In genomic region chr5:10441083-10441991, GRCh38 we compare ENCODE assay signal across 1 cellular context.
TF ChIP-seq lines count a peak whose summit lies in the region.

Gene ROPN1L, plus strand, starts transcription at chr5:10441879. Its CDS starts 289 bp downstream, at chr5:10442168.

TF ChIP-seq in K562, 482 proteins besides CTCF, POLR2A, EP300 and RAD21 (continued from another document and continues in another):
- TF ChIP-seq ZBTB40 (IDR thresholded peaks at IDR 0.05) = 0 out of 2 replicates have a peak, but pooled peaks have one; percentile 34
- TF ChIP-seq ZBTB40 (CRISPR knock-in tag; IDR thresholded peaks at IDR 0.05) = no peak
- TF ChIP-seq, protein P1, sequence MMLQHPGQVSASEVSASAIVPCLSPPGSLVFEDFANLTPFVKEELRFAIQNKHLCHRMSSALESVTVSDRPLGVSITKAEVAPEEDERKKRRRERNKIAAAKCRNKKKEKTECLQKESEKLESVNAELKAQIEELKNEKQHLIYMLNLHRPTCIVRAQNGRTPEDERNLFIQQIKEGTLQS (IDR thresholded peaks at IDR 0.05) = no peak
- TF ChIP-seq, protein P1 (CRISPR knock-in tag; conservative IDR thresholded peaks at IDR 0.05) = no peak
- TF ChIP-seq NBN (IDR thresholded peaks at IDR 0.05; ENCODE audit: low read depth) = peak; percentile 84
- TF ChIP-seq DEAF1 (CRISPR knock-in tag; IDR thresholded peaks at IDR 0.05) = peak; percentile 29; the same call in 1 of the 2 replicates
- TF ChIP-seq ZBTB26 (CRISPR knock-in tag; IDR thresholded peaks at IDR 0.05) = 0 out of 2 replicates have a peak, but pooled peaks have one; percentile 3
- TF ChIP-seq CEBPB (tag; IDR thresholded peaks at IDR 0.05) = no peak
- no peak for TF ChIP-seq RNF219 (CRISPR knock-in tag; IDR thresholded peaks at IDR 0.05)
- TF ChIP-seq BCL6 (CRISPR knock-in tag; IDR thresholded peaks at IDR 0.05) = peak; percentile 41; the same call in 1 of the 2 replicates
- TF ChIP-seq ZNF75A (CRISPR knock-in tag; IDR thresholded peaks at IDR 0.05) = no peak
- no peak for TF ChIP-seq STAT5B (CRISPR knock-in tag; IDR thresholded peaks at IDR 0.05)
- TF ChIP-seq, protein P2, sequence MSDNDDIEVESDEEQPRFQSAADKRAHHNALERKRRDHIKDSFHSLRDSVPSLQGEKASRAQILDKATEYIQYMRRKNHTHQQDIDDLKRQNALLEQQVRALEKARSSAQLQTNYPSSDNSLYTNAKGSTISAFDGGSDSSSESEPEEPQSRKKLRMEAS (CRISPR knock-in tag; IDR thresholded peaks at IDR 0.05) = peak; percentile 75
- TF ChIP-seq KDM5B (IDR thresholded peaks at IDR 0.05; ENCODE audit: insufficient replicate concordance, low read depth, low read length) = peak; percentile 94
- TF ChIP-seq, protein P3, sequence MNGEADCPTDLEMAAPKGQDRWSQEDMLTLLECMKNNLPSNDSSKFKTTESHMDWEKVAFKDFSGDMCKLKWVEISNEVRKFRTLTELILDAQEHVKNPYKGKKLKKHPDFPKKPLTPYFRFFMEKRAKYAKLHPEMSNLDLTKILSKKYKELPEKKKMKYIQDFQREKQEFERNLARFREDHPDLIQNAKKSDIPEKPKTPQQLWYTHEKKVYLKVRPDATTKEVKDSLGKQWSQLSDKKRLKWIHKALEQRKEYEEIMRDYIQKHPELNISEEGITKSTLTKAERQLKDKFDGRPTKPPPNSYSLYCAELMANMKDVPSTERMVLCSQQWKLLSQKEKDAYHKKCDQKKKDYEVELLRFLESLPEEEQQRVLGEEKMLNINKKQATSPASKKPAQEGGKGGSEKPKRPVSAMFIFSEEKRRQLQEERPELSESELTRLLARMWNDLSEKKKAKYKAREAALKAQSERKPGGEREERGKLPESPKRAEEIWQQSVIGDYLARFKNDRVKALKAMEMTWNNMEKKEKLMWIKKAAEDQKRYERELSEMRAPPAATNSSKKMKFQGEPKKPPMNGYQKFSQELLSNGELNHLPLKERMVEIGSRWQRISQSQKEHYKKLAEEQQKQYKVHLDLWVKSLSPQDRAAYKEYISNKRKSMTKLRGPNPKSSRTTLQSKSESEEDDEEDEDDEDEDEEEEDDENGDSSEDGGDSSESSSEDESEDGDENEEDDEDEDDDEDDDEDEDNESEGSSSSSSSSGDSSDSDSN (IDR thresholded peaks at IDR 0.05; ENCODE audit: borderline replicate concordance in 1 of 2, low read depth in 2 of 2, low read length in 2 of 2) = peak; percentile 37 to 93; a peak in 3 of 4 replicates
- TF ChIP-seq FOXK1 (CRISPR knock-in tag; IDR thresholded peaks at IDR 0.05; ENCODE audit: borderline replicate concordance) = no peak
- TF ChIP-seq, protein P4, sequence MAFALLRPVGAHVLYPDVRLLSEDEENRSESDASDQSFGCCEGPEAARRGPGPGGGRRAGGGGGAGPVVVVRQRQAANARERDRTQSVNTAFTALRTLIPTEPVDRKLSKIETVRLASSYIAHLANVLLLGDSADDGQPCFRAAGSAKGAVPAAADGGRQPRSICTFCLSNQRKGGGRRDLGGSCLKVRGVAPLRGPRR (CRISPR knock-in tag; IDR thresholded peaks at IDR 0.05) = 0 out of 2 replicates have a peak, but pooled peaks have one; percentile 47
- TF ChIP-seq TFAM (CRISPR knock-in tag; conservative IDR thresholded peaks at IDR 0.05) = no peak
- 0 out of 2 replicates have a peak, but pooled peaks have one; percentile 21 for TF ChIP-seq HDAC8 (tag; IDR thresholded peaks at IDR 0.05)
- TF ChIP-seq, protein P5, sequence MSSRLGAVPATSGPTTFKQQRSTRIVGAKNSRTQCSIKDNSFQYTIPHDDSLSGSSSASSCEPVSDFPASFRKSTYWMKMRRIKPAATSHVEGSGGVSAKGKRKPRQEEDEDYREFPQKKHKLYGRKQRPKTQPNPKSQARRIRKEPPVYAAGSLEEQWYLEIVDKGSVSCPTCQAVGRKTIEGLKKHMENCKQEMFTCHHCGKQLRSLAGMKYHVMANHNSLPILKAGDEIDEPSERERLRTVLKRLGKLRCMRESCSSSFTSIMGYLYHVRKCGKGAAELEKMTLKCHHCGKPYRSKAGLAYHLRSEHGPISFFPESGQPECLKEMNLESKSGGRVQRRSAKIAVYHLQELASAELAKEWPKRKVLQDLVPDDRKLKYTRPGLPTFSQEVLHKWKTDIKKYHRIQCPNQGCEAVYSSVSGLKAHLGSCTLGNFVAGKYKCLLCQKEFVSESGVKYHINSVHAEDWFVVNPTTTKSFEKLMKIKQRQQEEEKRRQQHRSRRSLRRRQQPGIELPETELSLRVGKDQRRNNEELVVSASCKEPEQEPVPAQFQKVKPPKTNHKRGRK (tag; IDR thresholded peaks at IDR 0.05) = no peak
- TF ChIP-seq, protein P6, sequence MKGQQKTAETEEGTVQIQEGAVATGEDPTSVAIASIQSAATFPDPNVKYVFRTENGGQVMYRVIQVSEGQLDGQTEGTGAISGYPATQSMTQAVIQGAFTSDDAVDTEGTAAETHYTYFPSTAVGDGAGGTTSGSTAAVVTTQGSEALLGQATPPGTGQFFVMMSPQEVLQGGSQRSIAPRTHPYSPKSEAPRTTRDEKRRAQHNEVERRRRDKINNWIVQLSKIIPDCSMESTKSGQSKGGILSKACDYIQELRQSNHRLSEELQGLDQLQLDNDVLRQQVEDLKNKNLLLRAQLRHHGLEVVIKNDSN (CRISPR knock-in tag; IDR thresholded peaks at IDR 0.05) = peak; percentile 65
- 0 out of 2 replicates have a peak, but pooled peaks have one; percentile 30 for TF ChIP-seq MEF2D (tag; conservative IDR thresholded peaks at IDR 0.05; ENCODE audit: low read depth)
- peak; percentile 92 for TF ChIP-seq SAP30 (IDR thresholded peaks at IDR 0.05; ENCODE audit: borderline replicate concordance, insufficient read depth, low read depth, low read length, poor library complexity, severe bottlenecking)
- TF ChIP-seq NONO (IDR thresholded peaks at IDR 0.05; ENCODE audit: low read depth in 2 of 2, low read length in 1 of 2) = 0 out of 4 replicates have a peak, but pooled peaks of 1 of the 2 experiments have one; percentile 40
- no peak for TF ChIP-seq ZNF175 (CRISPR knock-in tag; IDR thresholded peaks at IDR 0.05; ENCODE audit: low read depth)
- TF ChIP-seq PBX2 (CRISPR knock-in tag; IDR thresholded peaks at IDR 0.05; ENCODE audit: low read depth) = peak; percentile 67
- peak; percentile 95 for TF ChIP-seq PBX2 (tag; conservative IDR thresholded peaks at IDR 0.05; ENCODE audit: low read depth)
